ENCODE assay signal across 14 cellular contexts in genomic region chrX:47748576-47748975, GRCh38.
"Had no signal": no experiment of that assay in that cellular context is flagged by ENCODE, and none has a peak within 500 bp of the region (broad histone marks: within the 10 kb centered on the region; RNA-seq: fewer than 3 reads in every experiment).

No MANE protein-coding gene starts in this region.

- H3K27ac ChIP-seq: gastroesophageal sphincter, pancreas, thoracic aorta had no signal

- H3K36me3 ChIP-seq: gastroesophageal sphincter, pancreas, thoracic aorta had no signal

- H3K27me3 ChIP-seq: gastroesophageal sphincter had no signal

- H3K4me3 Mint-ChIP-seq: activated CD8-positive, alpha-beta T cell treated with anti-CD3 and anti-CD28 coated beads for 36 hours; activated naive CD8-positive, alpha-beta T cell treated with anti-CD3 and anti-CD28 coated beads, Interleukin-2, amount 50 U/mL, for 24 hours; endodermal cell; stimulated activated naive CD8-positive, alpha-beta T cell treated with anti-CD3 and anti-CD28 coated beads, Interleukin-15, Interleukin-2, amounts not matched to agents 100 ng/mL and 50 ng/mL, for 24 hours; T-helper 2 cell treated with Interferon-gamma antibody and Interleukin-4, amounts not matched to agents 5 μg/mL and 100 μg/mL, for 36 hours had no signal

- H3K9me3 ChIP-seq: gastroesophageal sphincter, pancreas, thoracic aorta had no signal

- DNase-seq: activated CD8-positive, alpha-beta memory T cell treated with anti-CD3 and anti-CD28 coated beads, Interleukin-2, amount 50 U/mL, for 4 hours; activated CD8-positive, alpha-beta T cell treated with anti-CD3 and anti-CD28 coated beads for 36 hours; activated naive CD4-positive, alpha-beta T cell; activated naive CD8-positive, alpha-beta T cell treated with anti-CD3 and anti-CD28 coated beads, Interleukin-2, amount 50 U/mL, for 24 hours; endodermal cell; kidney; left ventricle myocardium superior; pancreas; stimulated activated CD4-positive, alpha-beta T cell treated with anti-CD3 and anti-CD28 coated beads, Interleukin-4, amount 100 ng/mL, for 24 hours; SW 1271 had no signal

- H3K27ac Mint-ChIP-seq: activated CD8-positive, alpha-beta T cell treated with anti-CD3 and anti-CD28 coated beads for 36 hours; activated naive CD8-positive, alpha-beta T cell treated with anti-CD3 and anti-CD28 coated beads, Interleukin-2, amount 50 U/mL, for 24 hours; endodermal cell; stimulated activated naive CD8-positive, alpha-beta T cell treated with anti-CD3 and anti-CD28 coated beads, Interleukin-15, Interleukin-2, amounts not matched to agents 100 ng/mL and 50 ng/mL, for 24 hours; T-helper 2 cell treated with Interferon-gamma antibody and Interleukin-4, amounts not matched to agents 5 μg/mL and 100 μg/mL, for 36 hours had no signal

- H3K9me3 Mint-ChIP-seq: activated CD8-positive, alpha-beta T cell treated with anti-CD3 and anti-CD28 coated beads for 36 hours; activated naive CD8-positive, alpha-beta T cell treated with anti-CD3 and anti-CD28 coated beads, Interleukin-2, amount 50 U/mL, for 24 hours; stimulated activated naive CD8-positive, alpha-beta T cell treated with anti-CD3 and anti-CD28 coated beads, Interleukin-15, Interleukin-2, amounts not matched to agents 100 ng/mL and 50 ng/mL, for 24 hours; T-helper 2 cell treated with Interferon-gamma antibody and Interleukin-4, amounts not matched to agents 5 μg/mL and 100 μg/mL, for 36 hours had no signal

- H3K27me3 Mint-ChIP-seq: stimulated activated naive CD8-positive, alpha-beta T cell treated with anti-CD3 and anti-CD28 coated beads, Interleukin-15, Interleukin-2, amounts not matched to agents 100 ng/mL and 50 ng/mL, for 24 hours had no signal

- H3K4me3 ChIP-seq: gastroesophageal sphincter, pancreas, thoracic aorta had no signal

- H3K4me1 Mint-ChIP-seq: activated naive CD8-positive, alpha-beta T cell treated with anti-CD3 and anti-CD28 coated beads, Interleukin-2, amount 50 U/mL, for 24 hours; endodermal cell had no signal

- H3K4me1 ChIP-seq: gastroesophageal sphincter, pancreas had no signal

- FAIRE-seq: kidney, pancreas had no signal
